In the genomic region with DNA sequence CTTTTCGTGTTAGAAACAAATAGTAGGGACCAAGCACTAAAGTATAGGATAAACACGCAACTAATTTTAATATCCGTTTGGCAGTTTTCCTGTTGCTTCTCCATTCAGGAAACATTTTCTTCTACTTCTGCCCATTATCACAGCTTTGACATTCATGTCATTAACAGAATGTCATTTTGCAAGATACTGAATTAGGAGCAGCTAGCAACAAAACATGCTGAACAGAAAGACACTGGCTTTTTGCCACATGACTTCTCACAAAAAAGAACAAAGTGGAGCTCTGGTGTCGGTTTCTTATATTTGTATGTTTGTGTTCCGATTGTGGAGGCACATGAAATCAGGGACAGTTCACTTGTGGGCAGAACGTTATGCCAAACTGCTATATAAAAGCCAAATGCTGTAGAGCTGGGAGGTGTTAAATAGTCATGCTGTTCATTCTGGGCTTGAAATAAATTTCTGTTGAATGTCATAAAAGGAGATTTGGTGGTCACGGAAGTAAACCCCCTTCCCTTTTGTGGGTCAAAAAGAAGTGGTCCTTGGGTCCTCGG, we compare ENCODE assay signal across 20 cellular contexts.
"Had no signal": no experiment of that assay in that cellular context is flagged by ENCODE, and none has a peak within 500 bp of the region (broad histone marks: within the 10 kb centered on the region; RNA-seq: fewer than 3 reads in every experiment).

No MANE protein-coding gene starts in this region.

- DNase-seq: activated CD4-positive, alpha-beta memory T cell treated with anti-CD3 and anti-CD28 coated beads for 36 hours; activated CD4-positive, alpha-beta T cell treated with anti-CD3 and anti-CD28 coated beads for 36 hours; activated naive CD8-positive, alpha-beta T cell treated with anti-CD3 and anti-CD28 coated beads for 36 hours; amniotic stem cell; erythroblast; foreskin melanocyte; ovary; stimulated activated CD4-positive, alpha-beta T cell treated with anti-CD3 and anti-CD28 coated beads, Interleukin-4, amount 100 ng/mL, for 1 hour; stimulated activated naive CD8-positive, alpha-beta T cell treated with anti-CD3 and anti-CD28 coated beads, Interleukin-15, amount 100 ng/mL, for 72 hours; T-helper 2 cell; trophoblast cell had no signal

- H3K27me3 ChIP-seq: ovary, vagina had no signal

- H3K27me3 Mint-ChIP-seq: activated CD4-positive, alpha-beta memory T cell treated with anti-CD3 and anti-CD28 coated beads for 36 hours; activated CD4-positive, alpha-beta T cell treated with anti-CD3 and anti-CD28 coated beads for 36 hours; activated naive CD8-positive, alpha-beta T cell treated with anti-CD3 and anti-CD28 coated beads for 36 hours; central memory CD8-positive, alpha-beta T cell; stimulated activated naive CD8-positive, alpha-beta T cell treated with anti-CD3 and anti-CD28 coated beads, Interleukin-15, amount 100 ng/mL, for 72 hours had no signal

- H3K27ac Mint-ChIP-seq: activated CD4-positive, alpha-beta memory T cell treated with anti-CD3 and anti-CD28 coated beads for 36 hours; activated CD4-positive, alpha-beta T cell treated with anti-CD3 and anti-CD28 coated beads for 36 hours; activated naive CD8-positive, alpha-beta T cell treated with anti-CD3 and anti-CD28 coated beads for 36 hours; memory B cell; stimulated activated naive CD8-positive, alpha-beta T cell treated with anti-CD3 and anti-CD28 coated beads, Interleukin-15, amount 100 ng/mL, for 72 hours; WTC11 had no signal

- H3K9me3 Mint-ChIP-seq: activated CD4-positive, alpha-beta memory T cell treated with anti-CD3 and anti-CD28 coated beads for 36 hours; activated naive CD8-positive, alpha-beta T cell treated with anti-CD3 and anti-CD28 coated beads for 36 hours; central memory CD8-positive, alpha-beta T cell; memory B cell; neural crest cell; stimulated activated naive CD8-positive, alpha-beta T cell treated with anti-CD3 and anti-CD28 coated beads, Interleukin-15, amount 100 ng/mL, for 72 hours; WTC11 had no signal

- H3K4me3 ChIP-seq: coronary artery, ovary, smooth muscle cell, vagina had no signal

- H3K27ac ChIP-seq: coronary artery, ovary, vagina had no signal

- ATAC-seq: activated CD4-positive, alpha-beta T cell treated with anti-CD3 and anti-CD28 coated beads for 36 hours; sciatic nerve; stimulated activated naive CD8-positive, alpha-beta T cell treated with anti-CD3 and anti-CD28 coated beads, Interleukin-15, amount 100 ng/mL, for 72 hours; WTC11 had no signal

- H3K4me1 Mint-ChIP-seq: central memory CD8-positive, alpha-beta T cell had no signal

- H3K4me2 ChIP-seq: smooth muscle cell had no signal

- H3K36me3 ChIP-seq: ovary, vagina had no signal

- FAIRE-seq: TTC549 had no signal

- H3K36me3 Mint-ChIP-seq: activated CD4-positive, alpha-beta memory T cell treated with anti-CD3 and anti-CD28 coated beads for 36 hours; WTC11 had no signal

- H3K4me3 Mint-ChIP-seq: activated CD4-positive, alpha-beta memory T cell treated with anti-CD3 and anti-CD28 coated beads for 36 hours; activated CD4-positive, alpha-beta T cell treated with anti-CD3 and anti-CD28 coated beads for 36 hours; activated naive CD8-positive, alpha-beta T cell treated with anti-CD3 and anti-CD28 coated beads for 36 hours; central memory CD8-positive, alpha-beta T cell; memory B cell; neural crest cell; stimulated activated naive CD8-positive, alpha-beta T cell treated with anti-CD3 and anti-CD28 coated beads, Interleukin-15, amount 100 ng/mL, for 72 hours; WTC11 had no signal

- H3K9me3 ChIP-seq: ovary, vagina had no signal
